In the genomic region with DNA sequence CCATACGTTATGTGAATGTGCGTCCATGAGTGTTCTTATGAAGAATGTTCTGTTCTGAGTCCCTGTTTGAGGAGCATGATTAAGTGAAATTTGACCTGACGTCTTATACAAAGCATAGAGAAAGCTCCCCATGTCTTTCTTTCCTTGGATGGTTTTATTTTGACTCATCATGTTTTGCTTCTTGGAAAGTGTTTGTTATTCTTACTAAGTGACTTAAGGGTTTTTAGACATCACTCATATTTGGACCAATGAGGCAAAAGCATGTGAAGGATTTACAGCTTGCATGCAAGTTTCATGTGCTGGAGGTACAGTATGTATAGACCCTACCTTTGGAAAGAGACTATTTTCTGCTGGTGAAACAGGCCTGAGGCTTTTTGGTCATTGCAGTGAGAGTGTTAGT, we compare ENCODE assay signal across 13 cellular contexts. TPM values are rescaled to one million over a fixed set of nuclear protein-coding genes. Genes with fewer than 3 reads are reported as not detected.
DNase-seq lines count a peak whose midpoint lies in the region; ATAC-seq and TF ChIP-seq lines count a peak whose summit lies in the region.
"Had no signal": no experiment of that assay in that cellular context is flagged by ENCODE, and none has a peak within 500 bp of the region (broad histone marks: within the 10 kb centered on the region; RNA-seq: fewer than 3 reads in every experiment).

No MANE protein-coding gene starts in this region.

- H3K4me2 ChIP-seq in GM23248 (ENCODE audit: unreplicated experiment) (peak overlapping the region; percentile 29), PC-9 (no peak overlapping the region)

- no peak overlapping the region; the same call in 1 of the 2 replicates for H2AFZ ChIP-seq in GM23248
- H2AFZ ChIP-seq in PC-9: no peak overlapping the region

- CTCF ChIA-PET in PC-9 (lab: Charles Lee): no interaction called here

- DNase-seq in GM23248 (peak; percentile 87), PC-9 (peak; percentile 3 to 34), epithelial cell of prostate (ENCODE audit: low read depth, low spot score) (peak; percentile 59), skeletal muscle cell (ENCODE audit: low read depth) (peak; percentile 95), DMS53 treated with DMSO at 0.1 percent for 48 hours (lab: John Stamatoyannopoulos, UW; ENCODE audit: unreplicated experiment) (no peak), esophagus muscularis mucosa (ENCODE audit: extremely low spot score) (no peak)
- DNase-seq: activated B cell treated with CpG ODN at 0.5 μM for 24 hours; colonic mucosa; DND-41; NCI-H345; stimulated activated CD4-positive, alpha-beta T cell treated with anti-CD3 and anti-CD28 coated beads, Interleukin-12 subunit alpha, Interleukin-12 subunit beta, amount 100 ng/mL, for 4 hours had no signal

- H3K79me2 ChIP-seq in GM23248 (ENCODE audit: insufficient read depth) (no peaks in the 10 kb centered on the region), PC-9 (ENCODE audit: low read depth) (no peaks in the 10 kb centered on the region)

- intact Hi-C loops in PC-9 (cut with micrococcal nuclease; ENCODE audit: unreplicated experiment): no loop called here
- intact Hi-C loops in esophagus muscularis mucosa (cut with DNase I): no loop called here

- H3K9ac ChIP-seq in GM23248: no peak overlapping the region

- H3K27me3 ChIP-seq in GM23248 (replicated peaks; ENCODE audit: insufficient read depth) (no peaks in the 10 kb centered on the region), PC-9 (ENCODE audit: insufficient read depth, low read depth) (no peaks in the 10 kb centered on the region), esophagus muscularis mucosa (no peaks in the 10 kb centered on the region)
- H3K27me3 ChIP-seq: colonic mucosa had no signal

- POLR2A ChIA-PET in PC-9 (lab: Charles Lee; ENCODE audit: unreplicated experiment): interaction anchor here (0.6 kb wide), 1 partner anchor 24 kb away, joined by 3 read pairs; no protein-coding TSS in a partner anchor

- H3F3A ChIP-seq in GM23248 (ENCODE audit: insufficient read depth) (0 out of 2 replicates have a peak, but pooled peaks cover 7% of the 10 kb centered on the region), PC-9 (ENCODE audit: insufficient read depth, low read depth) (0 out of 2 replicates have a peak, but pooled peaks cover 3% of the 10 kb centered on the region)

- BruUV-seq in PC-9 (replicated peaks; lab: Mats Ljungman, UMichigan): no TSS peak

- H4K20me1 ChIP-seq in GM23248 (ENCODE audit: insufficient read depth) (no peaks in the 10 kb centered on the region), PC-9 (ENCODE audit: insufficient read depth) (no peaks in the 10 kb centered on the region)

- H3K4me1 ChIP-seq in GM23248 (ENCODE audit: insufficient read depth): peaks cover 14% of the 10 kb centered on the region
- H3K4me1 ChIP-seq in PC-9 (replicated peaks; ENCODE audit: insufficient read depth): 0 out of 2 replicates have a peak, but pooled peaks cover 3% of the 10 kb centered on the region
- no peaks in the 10 kb centered on the region for H3K4me1 ChIP-seq in esophagus muscularis mucosa
- H3K4me1 ChIP-seq: colonic mucosa had no signal

- H3K9me3 ChIP-seq in GM23248 (ENCODE audit: low read depth): no peaks in the 10 kb centered on the region
- H3K9me3 ChIP-seq in PC-9 (ENCODE audit: insufficient read depth, low read depth): no peaks in the 10 kb centered on the region
- no peaks in the 10 kb centered on the region for H3K9me3 ChIP-seq in esophagus muscularis mucosa
- H3K9me3 ChIP-seq: colonic mucosa had no signal

- TF ChIP-seq POLR2A in esophagus muscularis mucosa (IDR thresholded peaks at IDR 0.05; ENCODE audit: low read depth): no peak

- TF ChIP-seq CTCF in PC-9 (conservative IDR thresholded peaks at IDR 0.05) (no peak), esophagus muscularis mucosa (IDR thresholded peaks at IDR 0.05) (no peak)

- H3K27ac ChIP-seq in GM23248 (peak overlapping the region; percentile 25; the same call in 1 of the 2 replicates), PC-9 (no peak overlapping the region), epithelial cell of prostate (no peak overlapping the region), esophagus muscularis mucosa (replicated peaks in 1 of 4) (no peak overlapping the region)
- H3K27ac ChIP-seq: colonic mucosa had no signal

- no peaks in the 10 kb centered on the region for H3K36me3 ChIP-seq in GM23248 (ENCODE audit: low read depth)
- H3K36me3 ChIP-seq in PC-9 (ENCODE audit: low read depth): no peaks in the 10 kb centered on the region
- no peaks in the 10 kb centered on the region for H3K36me3 ChIP-seq in esophagus muscularis mucosa
- H3K36me3 ChIP-seq: colonic mucosa had no signal

- 8 to 9% methylated on average over 3 of the region's 3 CpGs for WGBS in GM23248 (ENCODE audit: low coverage in 1 of 2, low lambda C conversion rate in 2 of 2, missing lambda C conversion rate in 2 of 2), 2 experiments
- WGBS in esophagus muscularis mucosa: 80% methylated on average over 3 of the region's 3 CpGs

- H3K4me3 ChIP-seq in GM23248: no peak overlapping the region
- H3K4me3 ChIP-seq in PC-9: no peak overlapping the region
- H3K4me3 ChIP-seq in skeletal muscle cell (ENCODE audit: low read depth, low read length): no peak overlapping the region
- no peak overlapping the region for H3K4me3 ChIP-seq in esophagus muscularis mucosa
- H3K4me3 ChIP-seq: colonic mucosa had no signal

- H3K9me2 ChIP-seq in GM23248 (ENCODE audit: insufficient read depth): no peaks in the 10 kb centered on the region
- H3K9me2 ChIP-seq in PC-9 (ENCODE audit: insufficient read depth): no peaks in the 10 kb centered on the region

- TF ChIP-seq EP300 in esophagus muscularis mucosa (IDR thresholded peaks at IDR 0.05): no peak

- in situ Hi-C loops in GM23248 (cut with MboI): no loop called here

- ATAC-seq in GM21381 (IDR thresholded peaks at IDR 0.05; ENCODE audit: unreplicated experiment) (no peak), GM19467 (IDR thresholded peaks at IDR 0.05; ENCODE audit: unreplicated experiment) (no peak)

RNA-seq across cellular contexts. Expression of gene ZEB2, which starts 33.5 kb away (rescaled TPM):
- 36.4 and 46.8 TPM in 2 replicates for total RNA-seq in GM23248 (2014; rRNA removed; shearing (Covaris generic))
- polyA plus RNA-seq in GM23248 (2016; fragmentation: Nextera tagmentation; extraction: Ambion mirVana): 25.6 and 26.2 TPM in 2 replicates
- total RNA-seq in PC-9 (2021) (0.09 and 0.95 TPM in 2 replicates), esophagus muscularis mucosa (10 to 100 TPM; 41.2 to 68.3 (median 55.7) TPM)

Comparison
In these comparisons a context has a peak if more than half of its experiments do, and no peak if none do; other contexts are left out.
1. DNase-seq: peak in GM23248 (single experiment), PC-9 (2 of 2), epithelial cell of prostate (single experiment) and skeletal muscle cell (single experiment); none in DMS53 treated with DMSO at 0.1 percent for 48 hours (single experiment) and esophagus muscularis mucosa (single experiment).
2. RNA of gene ZEB2, which starts 33.5 kb away (total RNA-seq): 41.2 to 68.3 TPM in esophagus muscularis mucosa and 36.4 to 46.8 TPM in GM23248; 0.09 to 0.95 TPM in PC-9; every median in the first group is over 10 times any median in the second.